Comparison of ENCODE assay signal across 10 cellular contexts in genomic region chr19:10624585-10624984, GRCh38. TPM values are rescaled to one million over a fixed set of nuclear protein-coding genes. Genes with fewer than 3 reads are reported as not detected.
DNase-seq lines count a peak whose midpoint lies in the region; ATAC-seq, FAIRE-seq and TF ChIP-seq lines count a peak whose summit lies in the region.
"Had no signal": no experiment of that assay in that cellular context is flagged by ENCODE, and none has a peak within 500 bp of the region (broad histone marks: within the 10 kb centered on the region; RNA-seq: fewer than 3 reads in every experiment).

No MANE protein-coding gene starts in this region.

- H3K4me1 ChIP-seq in KMS-11 (ENCODE audit: low read depth, poor library complexity, severe bottlenecking) (peaks cover 12% of the 10 kb centered on the region), endodermal cell (ENCODE audit: control insufficient read depth, insufficient read depth, low read length) (no peaks in the 10 kb centered on the region), neural progenitor cell (peaks cover 7% of the 10 kb centered on the region), small intestine (ENCODE audit: control insufficient read depth in 2 of 2, insufficient read depth in 1 of 2, low read depth in 1 of 2, low read length in 1 of 2) (peaks cover 2 to 4% of the 10 kb centered on the region in 2 donors)

- H4K20me1 ChIP-seq in KMS-11 (ENCODE audit: insufficient read depth) = no peaks in the 10 kb centered on the region
- peaks cover 13% of the 10 kb centered on the region for H4K20me1 ChIP-seq in neural progenitor cell (ENCODE audit: low read depth)

- H3K4me3 Mint-ChIP-seq in endodermal cell (peak overlapping the region; percentile 76), neural progenitor cell (peak overlapping the region; percentile 81)

- H3K27ac Mint-ChIP-seq in endodermal cell (peak overlapping the region; percentile 81), neural progenitor cell (no peak overlapping the region)

- H3K4me2 ChIP-seq in KMS-11 (0 out of 2 replicates have a peak overlapping the region, but pooled peaks have one; percentile 19), neural progenitor cell (peak overlapping the region; percentile 81)

- H3K79me2 ChIP-seq in KMS-11 (ENCODE audit: insufficient read depth, low read depth) (no peaks in the 10 kb centered on the region), neural progenitor cell (ENCODE audit: low read depth) (peaks cover 67% of the 10 kb centered on the region)

- H3K9me3 ChIP-seq in endodermal cell (ENCODE audit: control insufficient read depth, low read length) (no peaks in the 10 kb centered on the region), neural progenitor cell (ENCODE audit: low read depth) (no peaks in the 10 kb centered on the region), small intestine (ENCODE audit: control insufficient read depth, low read depth) (no peaks in the 10 kb centered on the region)

- peak overlapping the region; percentile 76 for H3K4me3 ChIP-seq in AG10803 (ENCODE audit: low read length)
- H3K4me3 ChIP-seq in KMS-11 (IDR thresholded peaks at IDR 0.05; ENCODE audit: insufficient read depth, low read depth, low read length) = no peak overlapping the region
- peak overlapping the region; percentile 75 for H3K4me3 ChIP-seq in endodermal cell (ENCODE audit: low read length)
- peak overlapping the region; percentile 57 for H3K4me3 ChIP-seq in neural progenitor cell
- no peak overlapping the region for H3K4me3 ChIP-seq in small intestine (ENCODE audit: low read depth in 1 of 2, low read length in 2 of 2)

- H3K9ac ChIP-seq in KMS-11 = no peak overlapping the region
- H3K9ac ChIP-seq in endodermal cell (ENCODE audit: extremely low read depth, low read length, poor library complexity, severe bottlenecking) = no peak overlapping the region
- H3K9ac ChIP-seq in neural progenitor cell = no peak overlapping the region

- H3K36me3 Mint-ChIP-seq in endodermal cell (ENCODE audit: low read depth) (peaks cover 14% of the 10 kb centered on the region), neural progenitor cell (peaks cover 12% of the 10 kb centered on the region)

- TF ChIP-seq CTCF in AG10803 (conservative IDR thresholded peaks at IDR 0.05; ENCODE audit: low read length) (no peak), KMS-11 (conservative IDR thresholded peaks at IDR 0.05; ENCODE audit: low read depth, low read length) (no peak), endodermal cell (conservative IDR thresholded peaks at IDR 0.05) (no peak), neural progenitor cell (IDR thresholded peaks at IDR 0.05) (no peak)

- H3K9me3 Mint-ChIP-seq in endodermal cell (no peaks in the 10 kb centered on the region), neural progenitor cell (no peaks in the 10 kb centered on the region)

- H3F3A ChIP-seq in neural progenitor cell (ENCODE audit: low read depth) = peaks cover 15% of the 10 kb centered on the region

- H3K36me3 ChIP-seq in KMS-11 (ENCODE audit: insufficient read depth) (no peaks in the 10 kb centered on the region), endodermal cell (ENCODE audit: control insufficient read depth, insufficient read depth, low read length) (peaks cover 17% of the 10 kb centered on the region), neural progenitor cell (no peaks in the 10 kb centered on the region), small intestine (ENCODE audit: control insufficient read depth in 2 of 2, insufficient read depth in 2 of 2, low read length in 2 of 2) (no peaks in the 10 kb centered on the region)

- no peaks in the 10 kb centered on the region for H3K27me3 ChIP-seq in KMS-11 (ENCODE audit: insufficient read depth, low read depth)
- H3K27me3 ChIP-seq in endodermal cell (ENCODE audit: control insufficient read depth, insufficient read depth, low read length, poor library complexity, severe bottlenecking) = no peaks in the 10 kb centered on the region
- no peaks in the 10 kb centered on the region for H3K27me3 ChIP-seq in neural progenitor cell
- no peaks in the 10 kb centered on the region for H3K27me3 ChIP-seq in small intestine (ENCODE audit: control insufficient read depth in 2 of 2, insufficient read depth in 2 of 2, low read length in 2 of 2)

- DNase-seq in AG10803 (ENCODE audit: low read depth) (no peak), endodermal cell (no peak), neural progenitor cell (ENCODE audit: low spot score) (no peak), NCI-H774 (lab: John Stamatoyannopoulos, UW) (no peak), A172 (ENCODE audit: low spot score) (no peak), small intestine (no peak)

- H3K27me3 Mint-ChIP-seq in endodermal cell (ENCODE audit: insufficient read depth) (no peaks in the 10 kb centered on the region), neural progenitor cell (ENCODE audit: insufficient read depth, low read depth) (peaks cover 2% of the 10 kb centered on the region)

- H2AFZ ChIP-seq in KMS-11 (ENCODE audit: low read depth) (no peak overlapping the region), neural progenitor cell (replicated peaks) (peak overlapping the region; percentile 61)

- WGBS in endodermal cell (ENCODE audit: insufficient coverage in 1 of 2, insufficient read length in 1 of 2), 2 experiments = 97 to 100% methylated on average over 4 to 6 of the region's 6 CpGs
- 23 to 55% (median 23%) methylated on average over 6 of the region's 6 CpGs for WGBS in small intestine, 3 donors

- no peak for FAIRE-seq in small intestine (lab: Jason Lieb, UNC)
- FAIRE-seq: islet of Langerhans had no signal

- H3K4me1 Mint-ChIP-seq in endodermal cell = peaks cover 11% of the 10 kb centered on the region
- peaks cover 23% of the 10 kb centered on the region for H3K4me1 Mint-ChIP-seq in neural progenitor cell

- H3K27ac ChIP-seq in KMS-11 (no peak overlapping the region), endodermal cell (ENCODE audit: low read depth, low read length) (peak overlapping the region; percentile 61), neural progenitor cell (peak overlapping the region; percentile 60), small intestine (ENCODE audit: low read depth in 1 of 2, low read length in 1 of 2) (peak overlapping the region in 1 of 2 donors; percentile 19)

- no peak for ATAC-seq in GM21515 (IDR thresholded peaks at IDR 0.05; ENCODE audit: unreplicated experiment)

RNA-seq across cellular contexts. Expression of gene SLC44A2, which starts 0.8 kb away (rescaled TPM):
- total RNA-seq in endodermal cell (100 to 1,000 TPM; 106 to 240 TPM), neural progenitor cell (ENCODE audit: low replicate concordance) (45.6 and 81.8 TPM in 2 replicates)
- polyA plus RNA-seq in endodermal cell (2013, experiment 1 of 2) = 160 TPM
- 130 TPM for polyA plus RNA-seq in endodermal cell (2013, experiment 2 of 2)
- 54.9 and 327 TPM in 2 replicates for total RNA-seq in A172 (2014; rRNA removed; shearing (Covaris generic))
- polyA plus RNA-seq in small intestine = 10 to 100 TPM in 2 of 3 donors, 1 to 10 TPM in 1; 5.7 to 41.6 (median 11.0) TPM

RNA-seq across cellular contexts. Expression of gene ILF3, which starts 29.6 kb away (rescaled TPM):
- total RNA-seq in endodermal cell (100 to 1,000 TPM; 625 to 629 TPM), neural progenitor cell (ENCODE audit: low replicate concordance) (477 and 633 TPM in 2 replicates)
- 488 TPM for polyA plus RNA-seq in endodermal cell (2013, experiment 1 of 2)
- polyA plus RNA-seq in endodermal cell (2013, experiment 2 of 2) = 451 TPM
- total RNA-seq in A172 (2014; rRNA removed; shearing (Covaris generic)) = 171 and 172 TPM in 2 replicates
- polyA plus RNA-seq in small intestine = 100 to 1,000 TPM in 1 of 3 donors, 10 to 100 TPM in 2; 37.3 to 130 (median 45.4) TPM

RNA-seq across cellular contexts. Expression of gene AP1M2, which starts 37.5 kb away (rescaled TPM):
- total RNA-seq in endodermal cell = 100 to 1,000 TPM; 132 to 146 TPM
- polyA plus RNA-seq in endodermal cell (2013, experiment 1 of 2) = 4.8 TPM
- 4.2 TPM for polyA plus RNA-seq in endodermal cell (2013, experiment 2 of 2)
- 3.6 and 3.9 TPM in 2 replicates for total RNA-seq in neural progenitor cell (ENCODE audit: low replicate concordance)
- total RNA-seq in A172 (2014; rRNA removed; shearing (Covaris generic)) = 39.4 and 41.9 TPM in 2 replicates
- 100 to 1,000 TPM in 2 of 3 donors, 10 to 100 TPM in 1; 97.3 to 238 (median 102) TPM for polyA plus RNA-seq in small intestine
- total RNA-seq: T-helper 1 cell treated with Interleukin-12 subunit alpha and Interleukin-12 subunit beta and Interleukin-4 antibody, amounts not matched to agents 30 ng/mL and 1 ng/mL, for 36 hours had no signal

RNA-seq across cellular contexts. Expression of gene CDKN2D, which starts 55.8 kb away (rescaled TPM):
- 1 to 10 TPM; 3.5 to 4.6 TPM for total RNA-seq in endodermal cell
- 20.0 TPM for polyA plus RNA-seq in endodermal cell (2013, experiment 1 of 2)
- 18.2 TPM for polyA plus RNA-seq in endodermal cell (2013, experiment 2 of 2)
- total RNA-seq in neural progenitor cell (ENCODE audit: low replicate concordance) = 3.4 and 4.4 TPM in 2 replicates
- 10.6 and 11.3 TPM in 2 replicates for total RNA-seq in A172 (2014; rRNA removed; shearing (Covaris generic))
- polyA plus RNA-seq in small intestine = 10 to 100 TPM; 13.0 to 19.0 (median 15.4) TPM

RNA-seq across cellular contexts. Expression of gene KRI1, which starts 58.8 kb away (rescaled TPM):
- total RNA-seq in endodermal cell (10 to 100 TPM; 45.2 to 47.7 TPM), neural progenitor cell (ENCODE audit: low replicate concordance) (16.4 and 27.4 TPM in 2 replicates)
- polyA plus RNA-seq in endodermal cell (2013, experiment 1 of 2) = 29.4 TPM
- polyA plus RNA-seq in endodermal cell (2013, experiment 2 of 2) = 27.3 TPM
- total RNA-seq in A172 (2014; rRNA removed; shearing (Covaris generic)) = 7.4 and 9.5 TPM in 2 replicates
- 10 to 100 TPM; 14.8 to 18.2 (median 18.1) TPM for polyA plus RNA-seq in small intestine

Comparison
In these comparisons a context has a peak if more than half of its experiments do, and no peak if none do; other contexts are left out.
1. H3K4me3 ChIP-seq: peak in AG10803 (single experiment), endodermal cell (single experiment) and neural progenitor cell (single experiment); none in KMS-11 (single experiment) and small intestine (0 of 2).